In the genomic region with DNA sequence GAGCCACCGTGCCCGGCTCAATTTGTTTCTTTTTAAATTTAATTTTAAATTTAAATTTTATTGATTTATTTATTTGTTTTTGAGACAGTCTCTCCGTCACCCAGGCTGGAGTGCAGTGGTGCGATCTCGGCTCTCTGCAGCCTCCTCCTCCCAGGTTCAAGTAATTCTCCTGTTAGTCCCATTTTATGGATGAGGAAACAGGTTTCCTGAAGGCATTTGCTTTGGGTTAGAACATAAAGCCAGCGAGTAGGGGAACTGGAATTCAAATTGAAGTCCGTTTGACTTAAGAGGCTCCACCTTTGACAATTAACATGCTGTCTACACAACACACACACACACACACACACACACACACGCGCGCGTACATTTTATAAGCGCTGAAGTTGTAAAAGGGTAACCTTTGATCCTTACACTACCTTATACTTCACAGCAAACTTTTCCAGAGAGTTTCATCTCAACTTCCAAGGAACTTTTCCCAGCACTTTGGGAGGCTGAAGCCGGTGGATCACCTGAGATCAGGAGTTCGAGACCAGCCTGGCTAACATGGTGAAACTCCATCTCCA, we compare ENCODE assay signal across 19 cellular contexts.
DNase-seq lines count a peak whose midpoint lies in the region; ATAC-seq and TF ChIP-seq lines count a peak whose summit lies in the region.
"Had no signal": no experiment of that assay in that cellular context is flagged by ENCODE, and none has a peak within 500 bp of the region (broad histone marks: within the 10 kb centered on the region; RNA-seq: fewer than 3 reads in every experiment).

No MANE protein-coding gene starts in this region.

- peak overlapping the region; percentile 70 for H3K27ac Mint-ChIP-seq in activated naive CD8-positive, alpha-beta T cell
- H3K27ac Mint-ChIP-seq in activated naive CD8-positive, alpha-beta T cell treated with anti-CD3 and anti-CD28 coated beads, Interleukin-2, amount 50 U/mL, for 24 hours: no peak overlapping the region
- H3K27ac Mint-ChIP-seq in effector memory CD8-positive, alpha-beta T cell: peak overlapping the region; percentile 90 to 98

- POLR2A ChIA-PET in OCI-LY7 (lab: Charles Lee): interaction anchor here (0.6 to 0.8 kb wide), 3 partner anchors 8 to 87 kb away, joined by 3 to 6 read pairs (median 4); no protein-coding TSS in a partner anchor

- H2AFZ ChIP-seq in OCI-LY7 (ENCODE audit: low read length): no peak overlapping the region
- H2AFZ ChIP-seq: parathyroid adenoma had no signal

- no peak for TF ChIP-seq POLR2A in transverse colon (IDR thresholded peaks at IDR 0.05)

- peak overlapping the region; percentile 43 for H3K4me3 ChIP-seq in OCI-LY7 (ENCODE audit: low read depth, low read length, poor library complexity, severe bottlenecking)
- no peak overlapping the region for H3K4me3 ChIP-seq in transverse colon

- H3K4me1 ChIP-seq in OCI-LY7 (ENCODE audit: insufficient read depth, low read length, poor library complexity, severe bottlenecking) (peaks cover 94% of the 10 kb centered on the region), transverse colon (peaks cover 3 to 46% (median 22%) of the 10 kb centered on the region in 4 donors)

- TF ChIP-seq EP300 in transverse colon (IDR thresholded peaks at IDR 0.05; ENCODE audit: low read depth): no peak

- peak overlapping the region; percentile 59 for H3K4me2 ChIP-seq in OCI-LY7 (ENCODE audit: low read length)

- WGBS in transverse colon (ENCODE audit: low coverage in 1 of 2), 2 donors: 60 to 63% methylated on average over 11 to 14 of the region's 14 CpGs

- CTCF ChIA-PET in OCI-LY7 (lab: Charles Lee; ENCODE audit: unreplicated experiment): interaction anchor here (0.6 kb wide), 1 partner anchor 216 kb away, joined by 4 read pairs; no protein-coding TSS in a partner anchor

- H3K27me3 Mint-ChIP-seq in activated naive CD8-positive, alpha-beta T cell: no peaks in the 10 kb centered on the region
- no peaks in the 10 kb centered on the region for H3K27me3 Mint-ChIP-seq in activated naive CD8-positive, alpha-beta T cell treated with anti-CD3 and anti-CD28 coated beads, Interleukin-2, amount 50 U/mL, for 24 hours
- H3K27me3 Mint-ChIP-seq in effector memory CD8-positive, alpha-beta T cell: no peaks in the 10 kb centered on the region

- peak overlapping the region; percentile 76 for H3K27ac ChIP-seq in OCI-LY7 (ENCODE audit: low read depth, low read length, poor library complexity, severe bottlenecking)
- H3K27ac ChIP-seq in transverse colon: peak overlapping the region; percentile 77 to 83 (median 83)
- H3K27ac ChIP-seq: foreskin keratinocyte, parathyroid adenoma had no signal

- BruUV-seq in OCI-LY7 (replicated peaks; lab: Mats Ljungman, UMichigan): no TSS peak

- H3K4me3 Mint-ChIP-seq in activated naive CD8-positive, alpha-beta T cell: no peak overlapping the region
- no peak overlapping the region for H3K4me3 Mint-ChIP-seq in activated naive CD8-positive, alpha-beta T cell treated with anti-CD3 and anti-CD28 coated beads, Interleukin-2, amount 50 U/mL, for 24 hours
- H3K4me3 Mint-ChIP-seq in effector memory CD8-positive, alpha-beta T cell: peak overlapping the region; percentile 37 to 77

- H4K20me1 ChIP-seq in OCI-LY7 (ENCODE audit: insufficient read depth, low read length): no peaks in the 10 kb centered on the region

- no peak for DNase-seq in activated naive CD8-positive, alpha-beta T cell treated with anti-CD3 and anti-CD28 coated beads, Interleukin-2, amount 50 U/mL, for 24 hours
- no peak for DNase-seq in OCI-LY7 (ENCODE audit: low spot score)
- DNase-seq in effector memory CD8-positive, alpha-beta T cell: no peak
- peak; percentile 90 for DNase-seq in transverse colon
- no peak for DNase-seq in effector CD4-positive, alpha-beta T cell
- no peak for DNase-seq in H4 (ENCODE audit: low spot score)
- DNase-seq in GOT3 (lab: John Stamatoyannopoulos, UW): no peak
- DNase-seq: AML-193; DMS53; foreskin keratinocyte; IMR-90; NCI-H1048; NCI-H2081 treated with DMSO at 0.1 percent for 48 hours; NCI-H526 treated with DMSO at 0.1 percent for 48 hours; stimulated activated CD4-positive, alpha-beta T cell treated with anti-CD3 and anti-CD28 coated beads, Interleukin-4, amount 100 ng/mL, for 24 hours; stimulated activated CD8-positive, alpha-beta memory T cell treated with anti-CD3 and anti-CD28 coated beads, Interleukin-4, amount 100 ng/mL, for 48 hours had no signal

- H3K9me3 Mint-ChIP-seq in activated naive CD8-positive, alpha-beta T cell (ENCODE audit: low read depth): no peaks in the 10 kb centered on the region
- no peaks in the 10 kb centered on the region for H3K9me3 Mint-ChIP-seq in activated naive CD8-positive, alpha-beta T cell treated with anti-CD3 and anti-CD28 coated beads, Interleukin-2, amount 50 U/mL, for 24 hours
- peaks cover 0 to 7% of the 10 kb centered on the region in 2 donors for H3K9me3 Mint-ChIP-seq in effector memory CD8-positive, alpha-beta T cell

- H3K36me3 Mint-ChIP-seq in activated naive CD8-positive, alpha-beta T cell: peaks cover 4% of the 10 kb centered on the region
- no peaks in the 10 kb centered on the region for H3K36me3 Mint-ChIP-seq in activated naive CD8-positive, alpha-beta T cell treated with anti-CD3 and anti-CD28 coated beads, Interleukin-2, amount 50 U/mL, for 24 hours (ENCODE audit: low read depth)
- peaks cover 21% of the 10 kb centered on the region for H3K36me3 Mint-ChIP-seq in effector memory CD8-positive, alpha-beta T cell (ENCODE audit: insufficient read depth)

- H3K27me3 ChIP-seq in transverse colon: no peaks in the 10 kb centered on the region
- H3K27me3 ChIP-seq: foreskin keratinocyte had no signal

- TF ChIP-seq CTCF in OCI-LY7 (conservative IDR thresholded peaks at IDR 0.05; ENCODE audit: low read length): no peak
- no peak for TF ChIP-seq CTCF in transverse colon (IDR thresholded peaks at IDR 0.05)

- H3K9me2 ChIP-seq in OCI-LY7 (ENCODE audit: insufficient read depth, low read length): no peaks in the 10 kb centered on the region

- H3K9me3 ChIP-seq in OCI-LY7 (ENCODE audit: low read length) (no peaks in the 10 kb centered on the region), transverse colon (no peaks in the 10 kb centered on the region)

- intact Hi-C loops in OCI-LY7 (cut with micrococcal nuclease; ENCODE audit: unreplicated experiment) (loop anchor here (2.0 kb wide), 3 partner anchors 34 to 76 kb away; no protein-coding TSS in a partner anchor), transverse colon (cut with DNase I; ENCODE audit: low total_unique reads) (no loop called here)

- H3K4me1 Mint-ChIP-seq in activated naive CD8-positive, alpha-beta T cell (ENCODE audit: low read depth): peaks cover 80% of the 10 kb centered on the region
- H3K4me1 Mint-ChIP-seq in activated naive CD8-positive, alpha-beta T cell treated with anti-CD3 and anti-CD28 coated beads, Interleukin-2, amount 50 U/mL, for 24 hours: peaks cover 81% of the 10 kb centered on the region
- H3K4me1 Mint-ChIP-seq in effector memory CD8-positive, alpha-beta T cell (ENCODE audit: low read depth in 2 of 2): peaks cover 49 to 69% of the 10 kb centered on the region in 2 donors

- H3K79me2 ChIP-seq in OCI-LY7 (ENCODE audit: insufficient read depth, low read depth, low read length): no peaks in the 10 kb centered on the region
- H3K79me2 ChIP-seq: parathyroid adenoma had no signal

- in situ Hi-C loops in transverse colon (cut with MboI; ENCODE audit: low pct_ligation_motif_present in 1 of 4, low pct_unique_long_range_greater_than_20kb in 1 of 4, low sequenced_read_pairs in 3 of 4): loop anchor here in 1 of 4 donors (25.0 kb wide), 1 partner anchor 251 kb away; a partner anchor contains a TSS

- H3K36me3 ChIP-seq in OCI-LY7 (ENCODE audit: insufficient read depth, low read length) (no peaks in the 10 kb centered on the region), transverse colon (no peaks in the 10 kb centered on the region)

- ATAC-seq in activated naive CD8-positive, alpha-beta T cell treated with anti-CD3 and anti-CD28 coated beads, Interleukin-2, amount 50 U/mL, for 24 hours: no peak
- no peak for ATAC-seq in effector memory CD8-positive, alpha-beta T cell (replicated peaks)
- ATAC-seq: foreskin keratinocyte, left lobe of liver had no signal

Comparison
In these comparisons a context has a peak if more than half of its experiments do, and no peak if none do; other contexts are left out.
1. H3K4me3 Mint-ChIP-seq: peak in effector memory CD8-positive, alpha-beta T cell (2 of 2); none in activated naive CD8-positive, alpha-beta T cell (single experiment) and activated naive CD8-positive, alpha-beta T cell treated with anti-CD3 and anti-CD28 coated beads, Interleukin-2, amount 50 U/mL, for 24 hours (single experiment).